Comparison of ENCODE assay signal across 23 cellular contexts in genomic region chr2:233491326-233491725, GRCh38.
DNase-seq lines count a peak whose midpoint lies in the region; ATAC-seq and TF ChIP-seq lines count a peak whose summit lies in the region.
"Had no signal": no experiment of that assay in that cellular context is flagged by ENCODE, and none has a peak within 500 bp of the region (broad histone marks: within the 10 kb centered on the region; RNA-seq: fewer than 3 reads in every experiment).

No MANE protein-coding gene starts in this region.

- POLR2A ChIA-PET in MCF 10A (lab: Yijun Ruan, JAX), result interaction anchor here (0.6 to 1.7 kb wide), 4 partner anchors 66 to 1366 kb away, joined by 3 to 8 read pairs (median 4); partner anchors contain the start of gene USP40

- no peak overlapping the region for H3K4me3 Mint-ChIP-seq in MCF 10A (ENCODE audit: unreplicated experiment)
- no peak overlapping the region for H3K4me3 Mint-ChIP-seq in mesothelial cell of epicardium
- H3K4me3 Mint-ChIP-seq: CD4-positive, alpha-beta T cell had no signal

- no peak overlapping the region for H3K27ac ChIP-seq in breast epithelium
- H3K27ac ChIP-seq in esophagus (ENCODE audit: low read depth in 2 of 2, low read length in 1 of 2), result peak overlapping the region; percentile 64 to 86
- H3K27ac ChIP-seq: BLaER1 treated with 17β-estradiol and CSF1 and Interleukin-3, amounts not matched to agents 10 nM and 100 nM; PC-9 had no signal

- peaks cover 49% of the 10 kb centered on the region for H3K4me1 Mint-ChIP-seq in MCF 10A (ENCODE audit: insufficient read depth, unreplicated experiment)
- peaks cover 66% of the 10 kb centered on the region for H3K4me1 Mint-ChIP-seq in mesothelial cell of epicardium

- DNase-seq in MCF 10A (ENCODE audit: unreplicated experiment) (no peak), breast epithelium (ENCODE audit: low spot score in 2 of 2) (no peak), mesothelial cell of epicardium (ENCODE audit: low spot score in 2 of 2, unreplicated experiment in 2 of 2) (no peak), NK-92 (lab: John Stamatoyannopoulos, UW; ENCODE audit: unreplicated experiment) (no peak), NCI-H1417 (lab: John Stamatoyannopoulos, UW) (no peak)
- DNase-seq: AML-193; CD4-positive, alpha-beta T cell; H7; Karpas-422; NCI-H1092 treated with DMSO at 0.1 percent for 48 hours; NCI-H1436 treated with DMSO at 0.1 percent for 48 hours; NCI-H187 treated with DMSO at 0.1 percent for 48 hours; NCI-H2107; NCI-H446 treated with DMSO at 0.1 percent for 48 hours; NCI-H526; NCI-H82; PC-9; RPMI8226; SHP77 treated with DMSO at 0.1 percent for 48 hours had no signal

- TF ChIP-seq POLR2A in breast epithelium (IDR thresholded peaks at IDR 0.05), result no peak

- ATAC-seq in GM21360 (IDR thresholded peaks at IDR 0.05; ENCODE audit: unreplicated experiment), result no peak
- ATAC-seq: HepG2 had no signal

- H3K9me3 Mint-ChIP-seq in MCF 10A (ENCODE audit: unreplicated experiment) (no peaks in the 10 kb centered on the region), mesothelial cell of epicardium (no peaks in the 10 kb centered on the region)
- H3K9me3 Mint-ChIP-seq: CD4-positive, alpha-beta T cell had no signal

- H3K27me3 ChIP-seq in breast epithelium, result no peaks in the 10 kb centered on the region
- no peaks in the 10 kb centered on the region for H3K27me3 ChIP-seq in esophagus (ENCODE audit: control insufficient read depth in 1 of 2, insufficient read depth in 2 of 2, low read length in 2 of 2)
- H3K27me3 ChIP-seq: BLaER1 treated with 17β-estradiol and CSF1 and Interleukin-3, amounts not matched to agents 10 nM and 100 nM had no signal

- WGBS in esophagus, 2 donors, result 56 to 77% methylated on average over 3 of the region's 3 CpGs

- CTCF ChIA-PET in MCF 10A (lab: Yijun Ruan, JAX), result interaction anchor here (1.0 kb wide), 1 partner anchor 66 kb away, joined by 3 read pairs; no protein-coding TSS in a partner anchor

- BruUV-seq in MCF 10A (replicated peaks; lab: Mats Ljungman, UMichigan), result no TSS peak

- TF ChIP-seq CTCF in MCF 10A (IDR thresholded peaks at IDR 0.05; ENCODE audit: unreplicated experiment) (no peak), breast epithelium (IDR thresholded peaks at IDR 0.05) (no peak), mesothelial cell of epicardium (IDR thresholded peaks at IDR 0.05; ENCODE audit: unreplicated experiment) (no peak)

- H3K4me3 ChIP-seq in breast epithelium (no peak overlapping the region), esophagus (ENCODE audit: low read depth in 1 of 2, low read length in 2 of 2) (no peak overlapping the region)
- H3K4me3 ChIP-seq: BLaER1 treated with 17β-estradiol and CSF1 and Interleukin-3, amounts not matched to agents 10 nM and 100 nM; PC-9 had no signal

- peaks cover 0 to 4% of the 10 kb centered on the region in 2 donors for H3K4me1 ChIP-seq in breast epithelium
- peaks cover 0 to 4% of the 10 kb centered on the region in 2 donors for H3K4me1 ChIP-seq in esophagus (ENCODE audit: control insufficient read depth in 2 of 2, insufficient read depth in 2 of 2, low read length in 1 of 2)
- H3K4me1 ChIP-seq: BLaER1 treated with 17β-estradiol and CSF1 and Interleukin-3, amounts not matched to agents 10 nM and 100 nM had no signal

- H3K36me3 ChIP-seq in breast epithelium, result no peaks in the 10 kb centered on the region
- H3K36me3 ChIP-seq in esophagus (ENCODE audit: control insufficient read depth in 2 of 2, insufficient read depth in 2 of 2, low read length in 1 of 2), result peaks cover 2 to 4% of the 10 kb centered on the region in 2 donors

- H3K27me3 Mint-ChIP-seq in MCF 10A (ENCODE audit: insufficient read depth, unreplicated experiment) (no peaks in the 10 kb centered on the region), mesothelial cell of epicardium (ENCODE audit: low read depth) (no peaks in the 10 kb centered on the region)
- H3K27me3 Mint-ChIP-seq: CD4-positive, alpha-beta T cell had no signal

- H3K9me3 ChIP-seq in breast epithelium, result no peaks in the 10 kb centered on the region
- H3K9me3 ChIP-seq in esophagus (ENCODE audit: control insufficient read depth in 2 of 2, insufficient read depth in 1 of 2, low read depth in 1 of 2, low read length in 1 of 2), result no peaks in the 10 kb centered on the region
- H3K9me3 ChIP-seq: BLaER1 treated with 17β-estradiol and CSF1 and Interleukin-3, amounts not matched to agents 10 nM and 100 nM had no signal

- H3K36me3 Mint-ChIP-seq in MCF 10A (ENCODE audit: insufficient read depth, unreplicated experiment) (peaks cover 32% of the 10 kb centered on the region), mesothelial cell of epicardium (peaks cover 16% of the 10 kb centered on the region)

- intact Hi-C loops in MCF 10A (cut with micrococcal nuclease), result loop anchor here (10.0 kb wide), 1 partner anchor 63 kb away; no protein-coding TSS in a partner anchor
- intact Hi-C loops in breast epithelium (cut with DNase I; ENCODE audit: low total_unique reads), result no loop called here

- H3K27ac Mint-ChIP-seq in MCF 10A (ENCODE audit: low read depth, unreplicated experiment), result peak overlapping the region; percentile 97
- peak overlapping the region; percentile 84 for H3K27ac Mint-ChIP-seq in mesothelial cell of epicardium
- H3K27ac Mint-ChIP-seq: CD4-positive, alpha-beta T cell had no signal

Comparison
In these comparisons a context has a peak if more than half of its experiments do, and no peak if none do; other contexts are left out.
1. H3K27ac ChIP-seq: peak in esophagus (2 of 2); none in breast epithelium (0 of 2).